ENCODE assay signal across 20 cellular contexts in the genomic region with DNA sequence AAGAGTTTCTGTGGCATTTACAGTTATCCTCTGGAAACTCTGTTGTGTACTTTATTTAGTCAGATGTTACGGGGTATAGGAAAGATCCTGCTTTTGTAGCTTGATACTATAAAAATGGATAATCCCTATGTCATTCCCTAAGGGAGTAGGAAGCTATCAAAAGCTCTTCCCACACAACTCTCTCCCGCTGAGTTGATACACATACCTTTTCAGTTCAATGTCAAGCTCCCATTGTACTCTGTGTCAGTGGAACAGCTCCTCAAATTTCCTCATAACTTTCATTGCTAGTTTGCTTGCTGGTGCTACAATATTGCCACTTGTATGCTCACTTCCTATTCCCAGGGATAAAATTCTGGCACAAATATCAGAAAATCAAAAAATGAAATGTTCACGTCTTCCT.
"Had no signal": no experiment of that assay in that cellular context is flagged by ENCODE, and none has a peak within 500 bp of the region (broad histone marks: within the 10 kb centered on the region; RNA-seq: fewer than 3 reads in every experiment).

No MANE protein-coding gene starts in this region.

- H3K4me3 ChIP-seq: adrenal gland, breast epithelium, gastrocnemius medialis, left ventricle myocardium inferior, neural progenitor cell, right atrium auricular region, transverse colon, vagina had no signal

- H3K36me3 Mint-ChIP-seq: activated naive CD4-positive, alpha-beta T cell treated with anti-CD3 and anti-CD28 coated beads, Interleukin-2, amount 50 U/mL, for 24 hours; naive B cell; neural progenitor cell had no signal

- H3K27ac ChIP-seq: adrenal gland, breast epithelium, gastrocnemius medialis, left ventricle myocardium inferior, neural progenitor cell, right atrium auricular region, transverse colon, vagina, VCaP had no signal

- H3K36me3 ChIP-seq: adrenal gland, breast epithelium, gastrocnemius medialis, left ventricle myocardium inferior, neural progenitor cell, right atrium auricular region, transverse colon, vagina had no signal

- H3K27me3 Mint-ChIP-seq: activated naive CD4-positive, alpha-beta T cell treated with anti-CD3 and anti-CD28 coated beads, Interleukin-2, amount 50 U/mL, for 24 hours; naive B cell; progenitor cell of endocrine pancreas had no signal

- H3K4me3 Mint-ChIP-seq: activated naive CD4-positive, alpha-beta T cell treated with anti-CD3 and anti-CD28 coated beads, Interleukin-2, amount 50 U/mL, for 24 hours; activated T-cell treated with anti-CD3 and anti-CD28 coated beads, Interleukin-2, amount 50 U/mL, for 72 hours; naive B cell; neural progenitor cell had no signal

- H3K9me3 Mint-ChIP-seq: neural progenitor cell had no signal

- H3K9me3 ChIP-seq: adrenal gland, gastrocnemius medialis, left ventricle myocardium inferior, right atrium auricular region, transverse colon, vagina had no signal

- DNase-seq: activated CD4-positive, alpha-beta T cell treated with anti-CD3 and anti-CD28 coated beads for 1 hour; activated CD4-positive, alpha-beta T cell treated with anti-CD3 and anti-CD28 coated beads, Interleukin-2, amount 50 U/mL, for 4 hours; activated effector memory CD4-positive, alpha-beta T cell treated with anti-CD3 and anti-CD28 coated beads, Interleukin-2, amount 50 U/mL, for 16 hours; activated T-cell treated with anti-CD3 and anti-CD28 coated beads, Interleukin-2, amount 50 U/mL, for 72 hours; adrenal gland; cortex of kidney; gastrocnemius medialis; left ventricle myocardium inferior; mammary epithelial cell; naive B cell; stimulated activated naive CD8-positive, alpha-beta T cell treated with anti-CD3 and anti-CD28 coated beads, Interleukin-15, Interleukin-2, amounts not matched to agents 100 U/mL and 50 U/mL, for 24 hours; substantia nigra; transverse colon had no signal

- H3K27me3 ChIP-seq: adrenal gland, breast epithelium, gastrocnemius medialis, neural progenitor cell, right atrium auricular region, transverse colon, vagina had no signal

- H3K27ac Mint-ChIP-seq: activated naive CD4-positive, alpha-beta T cell treated with anti-CD3 and anti-CD28 coated beads, Interleukin-2, amount 50 U/mL, for 24 hours; activated T-cell treated with anti-CD3 and anti-CD28 coated beads, Interleukin-2, amount 50 U/mL, for 72 hours; naive B cell; neural progenitor cell; progenitor cell of endocrine pancreas had no signal

- H3K4me1 ChIP-seq: adrenal gland, breast epithelium, gastrocnemius medialis, left ventricle myocardium inferior, neural progenitor cell, right atrium auricular region, transverse colon, vagina had no signal

- ATAC-seq: activated T-cell treated with anti-CD3 and anti-CD28 coated beads, Interleukin-2, amount 50 U/mL, for 72 hours; gastrocnemius medialis; stimulated activated naive CD8-positive, alpha-beta T cell treated with anti-CD3 and anti-CD28 coated beads, Interleukin-15, Interleukin-2, amounts not matched to agents 100 U/mL and 50 U/mL, for 24 hours had no signal

- H3K4me1 Mint-ChIP-seq: activated naive CD4-positive, alpha-beta T cell treated with anti-CD3 and anti-CD28 coated beads, Interleukin-2, amount 50 U/mL, for 24 hours; naive B cell had no signal
